ENCODE assay signal across 1 cellular context in genomic region chr20:62411479-62412193, GRCh38.
TF ChIP-seq lines count a peak whose summit lies in the region.

No MANE protein-coding gene starts in this region.

TF ChIP-seq in HepG2, 621 proteins besides CTCF, POLR2A, EP300 and RAD21 (continued from another document):
- TF ChIP-seq, protein P1, sequence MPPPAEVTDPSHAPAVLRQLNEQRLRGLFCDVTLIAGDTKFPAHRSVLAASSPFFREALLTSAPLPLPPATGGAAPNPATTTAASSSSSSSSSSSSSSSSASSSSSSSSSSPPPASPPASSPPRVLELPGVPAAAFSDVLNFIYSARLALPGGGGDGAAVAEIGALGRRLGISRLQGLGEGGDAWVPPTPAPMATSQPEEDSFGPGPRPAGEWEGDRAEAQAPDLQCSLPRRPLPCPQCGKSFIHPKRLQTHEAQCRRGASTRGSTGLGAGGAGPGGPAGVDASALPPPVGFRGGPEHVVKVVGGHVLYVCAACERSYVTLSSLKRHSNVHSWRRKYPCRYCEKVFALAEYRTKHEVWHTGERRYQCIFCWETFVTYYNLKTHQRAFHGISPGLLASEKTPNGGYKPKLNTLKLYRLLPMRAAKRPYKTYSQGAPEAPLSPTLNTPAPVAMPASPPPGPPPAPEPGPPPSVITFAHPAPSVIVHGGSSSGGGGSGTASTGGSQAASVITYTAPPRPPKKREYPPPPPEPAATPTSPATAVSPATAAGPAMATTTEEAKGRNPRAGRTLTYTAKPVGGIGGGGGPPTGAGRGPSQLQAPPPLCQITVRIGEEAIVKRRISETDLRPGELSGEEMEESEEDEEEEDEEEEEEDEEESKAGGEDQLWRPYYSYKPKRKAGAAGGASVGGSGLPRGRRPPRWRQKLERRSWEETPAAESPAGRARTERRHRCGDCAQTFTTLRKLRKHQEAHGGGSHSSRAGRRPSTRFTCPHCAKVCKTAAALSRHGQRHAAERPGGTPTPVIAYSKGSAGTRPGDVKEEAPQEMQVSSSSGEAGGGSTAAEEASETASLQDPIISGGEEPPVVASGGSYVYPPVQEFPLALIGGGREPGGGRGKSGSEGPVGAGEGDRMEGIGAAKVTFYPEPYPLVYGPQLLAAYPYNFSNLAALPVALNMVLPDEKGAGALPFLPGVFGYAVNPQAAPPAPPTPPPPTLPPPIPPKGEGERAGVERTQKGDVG (CRISPR knock-in tag; IDR thresholded peaks at IDR 0.05; ENCODE audit: borderline replicate concordance): no peak; the same call in 1 of the 2 replicates
- TF ChIP-seq ZNF615 (CRISPR knock-in tag; IDR thresholded peaks at IDR 0.05; ENCODE audit: borderline replicate concordance) (no peak), KAT7 (CRISPR knock-in tag; IDR thresholded peaks at IDR 0.05; ENCODE audit: borderline replicate concordance) (no peak; the same call in 1 of the 2 replicates), RXRA (CRISPR knock-in tag; IDR thresholded peaks at IDR 0.05) (peak; percentile 46; the same call in 1 of the 2 replicates), GTF3A (CRISPR knock-in tag; conservative IDR thresholded peaks at IDR 0.05) (0 out of 2 replicates have a peak, but pooled peaks have one; percentile 24), ZNF10 (CRISPR knock-in tag; IDR thresholded peaks at IDR 0.05; ENCODE audit: borderline replicate concordance, low read depth) (no peak; the same call in 1 of the 2 replicates), ZFY (CRISPR knock-in tag; IDR thresholded peaks at IDR 0.05) (peak; percentile 74), GATAD1 (CRISPR knock-in tag; IDR thresholded peaks at IDR 0.05) (no peak; the same call in none of the 2 replicates), ZNF230 (CRISPR knock-in tag; IDR thresholded peaks at IDR 0.05) (peak; percentile 85; the same call in 1 of the 2 replicates), ZNF746 (CRISPR knock-in tag; IDR thresholded peaks at IDR 0.05) (peak; percentile 75), YEATS4 (CRISPR knock-in tag; IDR thresholded peaks at IDR 0.05; ENCODE audit: borderline replicate concordance) (peak; percentile 83; the same call in 1 of the 2 replicates), ZNF282 (IDR thresholded peaks at IDR 0.05; ENCODE audit: partially characterized antibody) (no peak), ZNF383 (CRISPR knock-in tag; IDR thresholded peaks at IDR 0.05; ENCODE audit: borderline replicate concordance) (peak; percentile 68; the same call in 1 of the 2 replicates), KAT8 (CRISPR knock-in tag; IDR thresholded peaks at IDR 0.05) (peak; percentile 67; the same call in 1 of the 2 replicates), ZNF567 (CRISPR knock-in tag; IDR thresholded peaks at IDR 0.05; ENCODE audit: borderline replicate concordance) (peak; percentile 46), ZNF138 (CRISPR knock-in tag; IDR thresholded peaks at IDR 0.05; ENCODE audit: low read depth) (0 out of 2 replicates have a peak, but pooled peaks have one; percentile 55), RFXANK (CRISPR knock-in tag; IDR thresholded peaks at IDR 0.05) (no peak), RBM39 (IDR thresholded peaks at IDR 0.05; ENCODE audit: low read depth, low read length, poor library complexity, severe bottlenecking) (peak; percentile 49), SIX4 (CRISPR knock-in tag; IDR thresholded peaks at IDR 0.05) (0 out of 2 replicates have a peak, but pooled peaks have one; percentile 26), YEATS2 (CRISPR knock-in tag; IDR thresholded peaks at IDR 0.05; ENCODE audit: borderline replicate concordance) (0 out of 2 replicates have a peak, but pooled peaks have one; percentile 14), ZNF407 (CRISPR knock-in tag; IDR thresholded peaks at IDR 0.05; ENCODE audit: not compliant biosample characterization) (no peak), ZNF292 (CRISPR knock-in tag; IDR thresholded peaks at IDR 0.05; ENCODE audit: borderline replicate concordance, low read depth) (no peak), ZNF710 (CRISPR knock-in tag; IDR thresholded peaks at IDR 0.05; ENCODE audit: borderline replicate concordance) (peak; percentile 50; the same call in 1 of the 2 replicates), STAG1 (CRISPR knock-in tag; IDR thresholded peaks at IDR 0.05) (peak; percentile 17; the same call in 1 of the 2 replicates), IKZF4 (CRISPR knock-in tag; IDR thresholded peaks at IDR 0.05; ENCODE audit: borderline replicate concordance, low read depth, not compliant biosample characterization) (no peak)
- TF ChIP-seq, protein P2, sequence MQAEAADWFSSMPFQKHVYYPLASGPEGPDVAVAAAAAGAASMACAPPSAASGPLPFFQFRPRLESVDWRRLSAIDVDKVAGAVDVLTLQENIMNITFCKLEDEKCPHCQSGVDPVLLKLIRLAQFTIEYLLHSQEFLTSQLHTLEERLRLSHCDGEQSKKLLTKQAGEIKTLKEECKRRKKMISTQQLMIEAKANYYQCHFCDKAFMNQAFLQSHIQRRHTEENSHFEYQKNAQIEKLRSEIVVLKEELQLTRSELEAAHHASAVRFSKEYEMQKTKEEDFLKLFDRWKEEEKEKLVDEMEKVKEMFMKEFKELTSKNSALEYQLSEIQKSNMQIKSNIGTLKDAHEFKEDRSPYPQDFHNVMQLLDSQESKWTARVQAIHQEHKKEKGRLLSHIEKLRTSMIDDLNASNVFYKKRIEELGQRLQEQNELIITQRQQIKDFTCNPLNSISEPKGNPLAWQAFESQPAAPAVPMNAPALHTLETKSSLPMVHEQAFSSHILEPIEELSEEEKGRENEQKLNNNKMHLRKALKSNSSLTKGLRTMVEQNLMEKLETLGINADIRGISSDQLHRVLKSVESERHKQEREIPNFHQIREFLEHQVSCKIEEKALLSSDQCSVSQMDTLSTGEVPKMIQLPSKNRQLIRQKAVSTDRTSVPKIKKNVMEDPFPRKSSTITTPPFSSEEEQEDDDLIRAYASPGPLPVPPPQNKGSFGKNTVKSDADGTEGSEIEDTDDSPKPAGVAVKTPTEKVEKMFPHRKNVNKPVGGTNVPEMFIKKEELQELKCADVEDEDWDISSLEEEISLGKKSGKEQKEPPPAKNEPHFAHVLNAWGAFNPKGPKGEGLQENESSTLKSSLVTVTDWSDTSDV (CRISPR knock-in tag; IDR thresholded peaks at IDR 0.05): peak; percentile 64; the same call in 1 of the 2 replicates
- TF ChIP-seq, protein P3, sequence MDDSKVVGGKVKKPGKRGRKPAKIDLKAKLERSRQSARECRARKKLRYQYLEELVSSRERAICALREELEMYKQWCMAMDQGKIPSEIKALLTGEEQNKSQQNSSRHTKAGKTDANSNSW (CRISPR knock-in tag; IDR thresholded peaks at IDR 0.05; ENCODE audit: borderline replicate concordance): no peak
- TF ChIP-seq, protein P4, sequence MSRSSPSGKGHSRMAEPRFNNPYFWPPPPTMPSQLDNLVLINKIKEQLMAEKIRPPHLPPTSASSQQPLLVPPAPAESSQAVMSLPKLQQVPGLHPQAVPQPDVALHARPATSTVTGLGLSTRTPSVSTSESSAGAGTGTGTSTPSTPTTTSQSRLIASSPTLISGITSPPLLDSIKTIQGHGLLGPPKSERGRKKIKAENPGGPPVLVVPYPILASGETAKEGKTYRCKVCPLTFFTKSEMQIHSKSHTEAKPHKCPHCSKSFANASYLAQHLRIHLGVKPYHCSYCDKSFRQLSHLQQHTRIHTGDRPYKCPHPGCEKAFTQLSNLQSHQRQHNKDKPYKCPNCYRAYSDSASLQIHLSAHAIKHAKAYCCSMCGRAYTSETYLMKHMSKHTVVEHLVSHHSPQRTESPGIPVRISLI (CRISPR knock-in tag; IDR thresholded peaks at IDR 0.05; ENCODE audit: borderline replicate concordance): peak; percentile 32; the same call in 1 of the 2 replicates
